Comparison of ENCODE assay signal across 10 cellular contexts in the genomic region with DNA sequence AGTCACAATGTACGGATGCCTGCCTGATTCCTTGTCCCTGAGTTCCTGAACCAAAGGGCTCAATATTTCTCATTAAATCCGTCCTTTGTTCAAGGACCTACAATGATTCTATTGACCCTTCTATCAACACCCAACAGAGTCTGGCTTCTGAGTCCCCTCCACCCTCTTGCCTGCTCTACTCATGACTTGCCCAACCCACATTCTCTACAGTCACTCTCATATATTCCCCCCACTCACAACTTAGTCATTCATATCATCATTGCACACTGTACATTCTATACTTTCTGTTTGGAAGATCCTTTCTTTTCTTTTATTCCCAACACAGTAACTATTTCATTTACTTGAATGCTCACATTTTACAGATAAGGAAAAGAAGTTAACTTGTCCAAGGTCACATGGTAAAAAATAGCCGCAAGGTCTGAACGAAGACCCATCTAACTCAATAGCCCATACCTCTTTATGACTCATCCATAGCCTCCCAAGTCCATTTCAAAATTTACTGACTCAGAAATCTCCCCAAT. TPM values are rescaled to one million over a fixed set of nuclear protein-coding genes. Genes with fewer than 3 reads are reported as not detected.
DNase-seq lines count a peak whose midpoint lies in the region; ATAC-seq and TF ChIP-seq lines count a peak whose summit lies in the region.
"Had no signal": no experiment of that assay in that cellular context is flagged by ENCODE, and none has a peak within 500 bp of the region (broad histone marks: within the 10 kb centered on the region; RNA-seq: fewer than 3 reads in every experiment).

No MANE protein-coding gene starts in this region.

- H3K4me1 ChIP-seq in gastroesophageal sphincter = peaks cover 14 to 77% (median 26%) of the 10 kb centered on the region in 3 donors

- no peaks in the 10 kb centered on the region for H3K27me3 Mint-ChIP-seq in activated CD4-positive, alpha-beta T cell treated with anti-CD3 and anti-CD28 coated beads, Interleukin-2, amount 10 ng/mL, durations not matched to agents 24 days and 14 days
- H3K27me3 Mint-ChIP-seq in activated naive CD8-positive, alpha-beta T cell treated with anti-CD3 and anti-CD28 coated beads for 36 hours = peaks cover 5% of the 10 kb centered on the region

- TF ChIP-seq EP300 in gastroesophageal sphincter (IDR thresholded peaks at IDR 0.05) = no peak

- H3K4me1 Mint-ChIP-seq in activated CD4-positive, alpha-beta T cell treated with anti-CD3 and anti-CD28 coated beads, Interleukin-2, amount 10 ng/mL, durations not matched to agents 24 days and 14 days = peaks cover 51% of the 10 kb centered on the region
- peaks cover 53% of the 10 kb centered on the region for H3K4me1 Mint-ChIP-seq in activated naive CD8-positive, alpha-beta T cell treated with anti-CD3 and anti-CD28 coated beads for 36 hours

- H3K36me3 Mint-ChIP-seq in activated CD4-positive, alpha-beta T cell treated with anti-CD3 and anti-CD28 coated beads, Interleukin-2, amount 10 ng/mL, durations not matched to agents 24 days and 14 days (ENCODE audit: low read depth) = peaks cover 36% of the 10 kb centered on the region
- peaks cover 48% of the 10 kb centered on the region for H3K36me3 Mint-ChIP-seq in activated naive CD8-positive, alpha-beta T cell treated with anti-CD3 and anti-CD28 coated beads for 36 hours

- H3K4me3 ChIP-seq in gastroesophageal sphincter = peak overlapping the region in 1 of 2 donors; percentile 83
- H3K4me3 ChIP-seq: upper lobe of left lung had no signal

- DNase-seq in activated CD4-positive, alpha-beta T cell treated with anti-CD3 and anti-CD28 coated beads, Interleukin-2, amount 10 ng/mL, durations not matched to agents 24 days and 14 days = no peak
- no peak for DNase-seq in activated CD4-positive, alpha-beta T cell treated with anti-CD3 and anti-CD28 coated beads, Interleukin-2, amount 50 U/mL, for 1 hour
- no peak for DNase-seq in activated naive CD8-positive, alpha-beta T cell treated with anti-CD3 and anti-CD28 coated beads for 36 hours
- peak; percentile 48 for DNase-seq in stimulated activated CD4-positive, alpha-beta T cell treated with anti-CD3 and anti-CD28 coated beads, Interleukin-4, amount 100 ng/mL, for 24 hours
- DNase-seq in NCI-H774 (lab: John Stamatoyannopoulos, UW) = no peak
- no peak for DNase-seq in AG08395 (ENCODE audit: low spot score)
- DNase-seq in ACHN = no peak
- DNase-seq: NCI-H187, upper lobe of left lung had no signal

- intact Hi-C loops in activated CD4-positive, alpha-beta T cell treated with anti-CD3 and anti-CD28 coated beads, Interleukin-2, amount 10 ng/mL, durations not matched to agents 24 days and 14 days (cut with micrococcal nuclease) = loop anchor here (5.0 kb wide), 1 partner anchor 70 kb away; the partner anchor contains the start of gene MTMR11

- no peak for TF ChIP-seq CTCF in gastroesophageal sphincter (IDR thresholded peaks at IDR 0.05)

- peak overlapping the region; percentile 15 to 97 (median 96) for H3K27ac ChIP-seq in gastroesophageal sphincter

- no peak for ATAC-seq in gastroesophageal sphincter

- H3K27ac Mint-ChIP-seq in activated CD4-positive, alpha-beta T cell treated with anti-CD3 and anti-CD28 coated beads, Interleukin-2, amount 10 ng/mL, durations not matched to agents 24 days and 14 days = peak overlapping the region; percentile 68
- H3K27ac Mint-ChIP-seq in activated naive CD8-positive, alpha-beta T cell treated with anti-CD3 and anti-CD28 coated beads for 36 hours = peak overlapping the region; percentile 27

- no peaks in the 10 kb centered on the region for H3K27me3 ChIP-seq in gastroesophageal sphincter
- H3K27me3 ChIP-seq: upper lobe of left lung had no signal

- H3K4me3 Mint-ChIP-seq in activated CD4-positive, alpha-beta T cell treated with anti-CD3 and anti-CD28 coated beads, Interleukin-2, amount 10 ng/mL, durations not matched to agents 24 days and 14 days = peak overlapping the region; percentile 68
- peak overlapping the region; percentile 15 for H3K4me3 Mint-ChIP-seq in activated naive CD8-positive, alpha-beta T cell treated with anti-CD3 and anti-CD28 coated beads for 36 hours

- TF ChIP-seq POLR2A in gastroesophageal sphincter (IDR thresholded peaks at IDR 0.05) = no peak

- H3K9me3 Mint-ChIP-seq in activated CD4-positive, alpha-beta T cell treated with anti-CD3 and anti-CD28 coated beads, Interleukin-2, amount 10 ng/mL, durations not matched to agents 24 days and 14 days = no peaks in the 10 kb centered on the region
- H3K9me3 Mint-ChIP-seq in activated naive CD8-positive, alpha-beta T cell treated with anti-CD3 and anti-CD28 coated beads for 36 hours = no peaks in the 10 kb centered on the region

- peaks cover 0 to 16% of the 10 kb centered on the region in 2 donors for H3K36me3 ChIP-seq in gastroesophageal sphincter

- in situ Hi-C loops in ACHN (cut with HindIII; ENCODE audit: low pct_ligation_motif_present, low pct_unique_long_range_greater_than_20kb, low sequenced_read_pairs) = no loop called here

- no peaks in the 10 kb centered on the region for H3K9me3 ChIP-seq in gastroesophageal sphincter
- H3K9me3 ChIP-seq: upper lobe of left lung had no signal

- 82% methylated on average over 4 of the region's 4 CpGs for WGBS in gastroesophageal sphincter (ENCODE audit: low coverage in 1 of 2), 2 donors

RNA-seq across cellular contexts. Expression of gene OTUD7B, which starts 3.6 kb away (rescaled TPM):
- total RNA-seq in activated CD4-positive, alpha-beta T cell treated with anti-CD3 and anti-CD28 coated beads, Interleukin-2, amount 10 ng/mL, durations not matched to agents 24 days and 14 days = 36.1 and 38.8 TPM in 2 replicates
- 10 to 100 TPM; 21.9 to 23.2 TPM for total RNA-seq in activated naive CD8-positive, alpha-beta T cell treated with anti-CD3 and anti-CD28 coated beads for 36 hours
- total RNA-seq in gastroesophageal sphincter = 10 to 100 TPM; 34.1 to 49.6 (median 42.3) TPM
